In the genomic region with DNA sequence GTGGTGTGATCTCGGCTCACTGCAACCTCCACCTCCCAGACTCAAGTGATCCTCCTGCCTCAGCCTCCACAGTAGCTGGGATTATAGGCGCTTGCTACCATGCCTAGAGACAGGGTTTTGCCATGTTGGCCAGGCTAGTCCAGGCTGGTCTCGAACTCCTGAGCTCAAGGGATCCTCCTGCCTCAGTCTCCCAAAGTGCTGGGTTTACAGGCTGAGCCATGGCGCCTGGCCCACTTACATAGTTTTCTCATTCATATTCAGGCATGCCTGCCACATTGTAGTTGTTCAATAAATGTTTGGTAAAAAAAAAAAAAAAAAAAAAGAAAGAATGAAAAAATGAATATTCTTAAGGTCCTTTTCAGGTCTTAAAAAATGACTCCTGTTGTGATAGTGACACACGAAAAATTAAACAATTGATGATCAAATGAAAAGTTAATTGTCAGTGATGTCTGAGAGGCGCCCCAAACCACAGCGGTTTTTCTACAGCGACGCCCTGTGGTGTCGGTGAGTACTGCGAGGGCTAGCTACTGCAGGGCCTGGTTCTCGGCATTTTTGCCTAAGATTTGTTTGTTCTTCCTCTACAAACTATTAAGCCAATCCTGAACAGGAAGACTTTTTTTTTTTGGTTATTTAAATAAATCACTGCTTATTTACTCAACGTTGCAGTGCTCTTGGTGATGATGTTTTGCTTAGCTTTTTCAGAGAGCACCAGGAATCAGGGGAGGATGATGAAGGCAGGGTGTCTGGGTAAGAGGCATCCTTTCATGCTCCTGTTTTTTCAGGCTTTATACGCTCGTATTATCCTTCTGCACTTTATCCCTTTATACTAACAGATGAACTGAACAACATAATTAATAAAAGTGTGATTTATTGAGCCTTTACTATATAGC, we compare ENCODE assay signal across 1 cellular context.
TF ChIP-seq lines count a peak whose summit lies in the region.

No MANE protein-coding gene starts in this region.

TF ChIP-seq in GM12878, 131 proteins besides CTCF, POLR2A, EP300 and RAD21 (continued from another document):
- TF ChIP-seq, protein P1, sequence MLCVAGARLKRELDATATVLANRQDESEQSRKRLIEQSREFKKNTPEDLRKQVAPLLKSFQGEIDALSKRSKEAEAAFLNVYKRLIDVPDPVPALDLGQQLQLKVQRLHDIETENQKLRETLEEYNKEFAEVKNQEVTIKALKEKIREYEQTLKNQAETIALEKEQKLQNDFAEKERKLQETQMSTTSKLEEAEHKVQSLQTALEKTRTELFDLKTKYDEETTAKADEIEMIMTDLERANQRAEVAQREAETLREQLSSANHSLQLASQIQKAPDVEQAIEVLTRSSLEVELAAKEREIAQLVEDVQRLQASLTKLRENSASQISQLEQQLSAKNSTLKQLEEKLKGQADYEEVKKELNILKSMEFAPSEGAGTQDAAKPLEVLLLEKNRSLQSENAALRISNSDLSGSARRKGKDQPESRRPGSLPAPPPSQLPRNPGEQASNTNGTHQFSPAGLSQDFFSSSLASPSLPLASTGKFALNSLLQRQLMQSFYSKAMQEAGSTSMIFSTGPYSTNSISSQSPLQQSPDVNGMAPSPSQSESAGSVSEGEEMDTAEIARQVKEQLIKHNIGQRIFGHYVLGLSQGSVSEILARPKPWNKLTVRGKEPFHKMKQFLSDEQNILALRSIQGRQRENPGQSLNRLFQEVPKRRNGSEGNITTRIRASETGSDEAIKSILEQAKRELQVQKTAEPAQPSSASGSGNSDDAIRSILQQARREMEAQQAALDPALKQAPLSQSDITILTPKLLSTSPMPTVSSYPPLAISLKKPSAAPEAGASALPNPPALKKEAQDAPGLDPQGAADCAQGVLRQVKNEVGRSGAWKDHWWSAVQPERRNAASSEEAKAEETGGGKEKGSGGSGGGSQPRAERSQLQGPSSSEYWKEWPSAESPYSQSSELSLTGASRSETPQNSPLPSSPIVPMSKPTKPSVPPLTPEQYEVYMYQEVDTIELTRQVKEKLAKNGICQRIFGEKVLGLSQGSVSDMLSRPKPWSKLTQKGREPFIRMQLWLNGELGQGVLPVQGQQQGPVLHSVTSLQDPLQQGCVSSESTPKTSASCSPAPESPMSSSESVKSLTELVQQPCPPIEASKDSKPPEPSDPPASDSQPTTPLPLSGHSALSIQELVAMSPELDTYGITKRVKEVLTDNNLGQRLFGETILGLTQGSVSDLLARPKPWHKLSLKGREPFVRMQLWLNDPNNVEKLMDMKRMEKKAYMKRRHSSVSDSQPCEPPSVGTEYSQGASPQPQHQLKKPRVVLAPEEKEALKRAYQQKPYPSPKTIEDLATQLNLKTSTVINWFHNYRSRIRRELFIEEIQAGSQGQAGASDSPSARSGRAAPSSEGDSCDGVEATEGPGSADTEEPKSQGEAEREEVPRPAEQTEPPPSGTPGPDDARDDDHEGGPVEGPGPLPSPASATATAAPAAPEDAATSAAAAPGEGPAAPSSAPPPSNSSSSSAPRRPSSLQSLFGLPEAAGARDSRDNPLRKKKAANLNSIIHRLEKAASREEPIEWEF (IDR thresholded peaks at IDR 0.05; ENCODE audit: insufficient replicate concordance, low read depth, low read length), result no peak
- no peak for TF ChIP-seq NRF1 (conservative IDR thresholded peaks at IDR 0.05; ENCODE audit: low read depth, low read length)
- TF ChIP-seq NR2C1 (IDR thresholded peaks at IDR 0.05), result no peak
- no peak for TF ChIP-seq REST (IDR thresholded peaks at IDR 0.05; ENCODE audit: low read depth, low read length)
- TF ChIP-seq ZNF384 (IDR thresholded peaks at IDR 0.05; ENCODE audit: borderline replicate concordance, low read depth, low read length), result no peak
- TF ChIP-seq ZZZ3 (IDR thresholded peaks at IDR 0.05; ENCODE audit: control insufficient read depth, insufficient read length, low read depth), result no peak
- TF ChIP-seq CHD1 (IDR thresholded peaks at IDR 0.05; ENCODE audit: low read depth, low read length), result no peak
- no peak for TF ChIP-seq SUZ12 (IDR thresholded peaks at IDR 0.05; ENCODE audit: unreplicated experiment)
- TF ChIP-seq SMC3 (IDR thresholded peaks at IDR 0.05; ENCODE audit: borderline replicate concordance, low read length), result peak; percentile 54; the same call in 1 of the 2 replicates
- TF ChIP-seq STAT3 (IDR thresholded peaks at IDR 0.05; ENCODE audit: low read depth, low read length), result no peak
- TF ChIP-seq MTA2 (IDR thresholded peaks at IDR 0.05; ENCODE audit: low read depth), result no peak
- peak; percentile 16; the same call in 1 of the 2 replicates for TF ChIP-seq YY1 (IDR thresholded peaks at IDR 0.05; ENCODE audit: low read depth, low read length)
- TF ChIP-seq FOXK2 (IDR thresholded peaks at IDR 0.05), result no peak
